ENCODE assay signal across 8 cellular contexts in the genomic region with DNA sequence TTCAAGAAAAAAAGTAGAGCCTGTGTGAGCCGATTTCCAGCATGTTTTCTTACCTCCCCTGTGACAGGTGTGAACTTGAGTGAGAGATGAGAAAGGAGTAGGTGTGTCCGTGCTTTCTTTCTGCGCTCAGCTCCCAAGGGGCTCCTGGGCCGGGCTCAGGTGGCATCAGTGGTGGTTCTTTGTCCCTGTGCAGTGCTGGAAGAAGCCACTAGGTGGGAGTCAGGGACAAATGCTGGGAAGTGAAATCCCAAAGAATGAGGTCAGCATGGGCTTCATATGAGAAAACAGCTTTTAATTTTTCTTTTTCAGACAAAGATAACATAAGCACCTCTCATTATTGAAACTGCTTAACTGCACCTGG. TPM values are rescaled to one million over a fixed set of nuclear protein-coding genes. Genes with fewer than 3 reads are reported as not detected.
A peak's percentile ranks its signal among the peaks of the same experiment; 100 is the strongest.
DNase-seq lines count a peak whose midpoint lies in the region; ATAC-seq, FAIRE-seq and TF ChIP-seq lines count a peak whose summit lies in the region.

No MANE protein-coding gene starts in this region.

- no peak overlapping the region for H3K4me3 Mint-ChIP-seq in mesothelial cell of epicardium
- H3K4me3 Mint-ChIP-seq in stimulated activated naive B cell treated with anti-CD40 and anti-IgM and Interleukin-4, amounts not matched to agents 10 μg/mL and 1 μg/mL and 100 μg/mL, for 72 hours, result no peak overlapping the region

- FAIRE-seq in endometrium (lab: Jason Lieb, UNC), result peak; percentile 41

- H3K36me3 ChIP-seq in HUES64 (ENCODE audit: insufficient read depth, low read length) (no peaks in the 10 kb centered on the region), PC-9 (ENCODE audit: low read depth) (no peaks in the 10 kb centered on the region)

- no peaks in the 10 kb centered on the region for H3K9me2 ChIP-seq in PC-9 (ENCODE audit: insufficient read depth)

- no peak overlapping the region for H2AFZ ChIP-seq in PC-9

- WGBS in HUES64, result 14% methylated on average over 4 of the region's 4 CpGs

- peaks cover 80% of the 10 kb centered on the region for H3K4me1 Mint-ChIP-seq in mesothelial cell of epicardium
- H3K4me1 Mint-ChIP-seq in stimulated activated naive B cell treated with anti-CD40 and anti-IgM and Interleukin-4, amounts not matched to agents 10 μg/mL and 1 μg/mL and 100 μg/mL, for 72 hours, result peaks cover 31 to 38% of the 10 kb centered on the region in 2 donors

- peaks cover 15% of the 10 kb centered on the region for H3F3A ChIP-seq in PC-9 (ENCODE audit: insufficient read depth, low read depth)

- no peaks in the 10 kb centered on the region for H3K79me2 ChIP-seq in PC-9 (ENCODE audit: low read depth)

- no TSS peak for BruUV-seq in PC-9 (replicated peaks; lab: Mats Ljungman, UMichigan)

- peak; percentile 89 for TF ChIP-seq CTCF in PC-9 (conservative IDR thresholded peaks at IDR 0.05)
- peak; percentile 84 for TF ChIP-seq CTCF in mesothelial cell of epicardium (IDR thresholded peaks at IDR 0.05; ENCODE audit: unreplicated experiment)

- H3K4me3 ChIP-seq in HUES64 (ENCODE audit: low read length) (no peak overlapping the region), PC-9 (no peak overlapping the region)

- H3K36me3 Mint-ChIP-seq in mesothelial cell of epicardium, result peaks cover 7% of the 10 kb centered on the region
- peaks cover 64 to 86% of the 10 kb centered on the region in 2 donors for H3K36me3 Mint-ChIP-seq in stimulated activated naive B cell treated with anti-CD40 and anti-IgM and Interleukin-4, amounts not matched to agents 10 μg/mL and 1 μg/mL and 100 μg/mL, for 72 hours

- H3K27me3 Mint-ChIP-seq in mesothelial cell of epicardium (ENCODE audit: low read depth), result no peaks in the 10 kb centered on the region
- H3K27me3 Mint-ChIP-seq in stimulated activated naive B cell treated with anti-CD40 and anti-IgM and Interleukin-4, amounts not matched to agents 10 μg/mL and 1 μg/mL and 100 μg/mL, for 72 hours, result peaks cover 4 to 45% of the 10 kb centered on the region in 2 donors

- H3K27ac Mint-ChIP-seq in mesothelial cell of epicardium, result peak overlapping the region; percentile 96
- no peak overlapping the region for H3K27ac Mint-ChIP-seq in stimulated activated naive B cell treated with anti-CD40 and anti-IgM and Interleukin-4, amounts not matched to agents 10 μg/mL and 1 μg/mL and 100 μg/mL, for 72 hours

- no peak for ATAC-seq in stimulated activated naive B cell treated with anti-CD40 and anti-IgM and Interleukin-4, amounts not matched to agents 10 μg/mL and 1 μg/mL and 100 μg/mL, for 72 hours (replicated peaks)
- ATAC-seq in HG02885 (IDR thresholded peaks at IDR 0.05; ENCODE audit: poor library complexity, unreplicated experiment), result no peak

- H3K27ac ChIP-seq in HUES64 (ENCODE audit: low read depth, low read length) (peak overlapping the region; percentile 27; the same call in 1 of the 2 replicates), PC-9 (peak overlapping the region; percentile 71)

- CTCF ChIA-PET in PC-9 (lab: Charles Lee), result interaction anchor here (0.6 to 1.5 kb wide), 7 partner anchors 29 to 213 kb away, joined by 3 to 20 read pairs (median 3); no protein-coding TSS in a partner anchor

- no peaks in the 10 kb centered on the region for H4K20me1 ChIP-seq in PC-9 (ENCODE audit: insufficient read depth)

- POLR2A ChIA-PET in PC-9 (lab: Charles Lee; ENCODE audit: unreplicated experiment), result interaction anchor here (0.6 kb wide), 1 partner anchor 34 kb away, joined by 3 read pairs; no protein-coding TSS in a partner anchor

- no peak overlapping the region for H3K9ac ChIP-seq in HUES64 (ENCODE audit: low read depth, low read length)

- no peaks in the 10 kb centered on the region for H3K27me3 ChIP-seq in HUES64 (ENCODE audit: insufficient read depth, low read length)
- H3K27me3 ChIP-seq in PC-9 (ENCODE audit: insufficient read depth, low read depth), result no peaks in the 10 kb centered on the region

- H3K4me1 ChIP-seq in HUES64 (ENCODE audit: insufficient read depth, low read length) (peaks cover 49% of the 10 kb centered on the region), PC-9 (replicated peaks; ENCODE audit: insufficient read depth) (peaks cover 54% of the 10 kb centered on the region)

- DNase-seq in EH (ENCODE audit: low read depth) (peak; percentile 77), PC-9 (peak; percentile 61 to 74), mesothelial cell of epicardium (ENCODE audit: low spot score in 2 of 2, unreplicated experiment in 2 of 2) (peak in 1 of 2 experiments; percentile 84), germinal center (ENCODE audit: low spot score) (no peak)
- DNase-seq in stimulated activated naive B cell treated with anti-CD40 and anti-IgM and Interleukin-4, amounts not matched to agents 10 μg/mL and 1 μg/mL and 100 μg/mL, for 72 hours, result no peak

- intact Hi-C loops in PC-9 (cut with micrococcal nuclease; ENCODE audit: unreplicated experiment), result loop anchor here (1.0 to 2.0 kb wide), 4 partner anchors 58 to 120 kb away; partner anchors contain the start of gene PPFIBP2

- peaks cover 5% of the 10 kb centered on the region for H3K9me3 Mint-ChIP-seq in mesothelial cell of epicardium
- peaks cover 3 to 4% of the 10 kb centered on the region in 2 donors for H3K9me3 Mint-ChIP-seq in stimulated activated naive B cell treated with anti-CD40 and anti-IgM and Interleukin-4, amounts not matched to agents 10 μg/mL and 1 μg/mL and 100 μg/mL, for 72 hours

- no peaks in the 10 kb centered on the region for H3K9me3 ChIP-seq in HUES64 (ENCODE audit: insufficient read depth, low read depth, low read length)
- no peaks in the 10 kb centered on the region for H3K9me3 ChIP-seq in PC-9 (ENCODE audit: insufficient read depth, low read depth)

- peak overlapping the region; percentile 65 for H3K4me2 ChIP-seq in PC-9

RNA-seq across cellular contexts. Expression of gene PPFIBP2, which starts 57.8 kb away (rescaled TPM):
- 8.1 TPM for polyA plus RNA-seq in HUES64 (2013, experiment 1 of 2)
- polyA plus RNA-seq in HUES64 (2013, experiment 2 of 2), result 10.4 TPM
- 13.6 and 13.9 TPM in 2 replicates for total RNA-seq in PC-9 (2021)
- 65.8 to 73.8 TPM (median 69.1 TPM) in 3 replicates for total RNA-seq in mesothelial cell of epicardium

Comparison
In these comparisons a context has a peak if more than half of its experiments do, and no peak if none do; other contexts are left out.
1. DNase-seq: peak in EH (single experiment) and PC-9 (2 of 2); none in germinal center (single experiment) and stimulated activated naive B cell treated with anti-CD40 and anti-IgM and Interleukin-4, amounts not matched to agents 10 μg/mL and 1 μg/mL and 100 μg/mL, for 72 hours (single experiment).